In genomic region chr1:121269973-121270372, GRCh38 we compare ENCODE assay signal across 8 cellular contexts.
DNase-seq lines count a peak whose midpoint lies in the region; ATAC-seq and TF ChIP-seq lines count a peak whose summit lies in the region.
"Not testable (repeated sequence)": the region's sequence is repeated elsewhere in the genome, so short reads cannot be mapped to it uniquely, and the experiment has no call there.

No MANE protein-coding gene starts in this region.

- TF ChIP-seq CTCF in DND-41 (IDR thresholded peaks at IDR 0.05; ENCODE audit: borderline replicate concordance, extremely low read depth, low read length, poor library complexity, severe bottlenecking); IMR-90 (conservative IDR thresholded peaks at IDR 0.05; ENCODE audit: low read depth, low read length); chondrocyte (IDR thresholded peaks at IDR 0.05): not testable (repeated sequence)

- H2AK5ac ChIP-seq in IMR-90 (ENCODE audit: low read depth, low read length): not testable (repeated sequence)

- H3K36me3 Mint-ChIP-seq in T-helper 2 cell treated with Interferon-gamma antibody and Interleukin-4, amounts not matched to agents 5 μg/mL and 100 μg/mL, for 36 hours (ENCODE audit: low read depth); activated T-helper 17 cell treated with anti-CD3 and anti-CD28 coated beads, Interleukin-2, amount 50 U/mL, for 72 hours (ENCODE audit: low read depth); chondrocyte (ENCODE audit: low read depth); memory B cell: not testable (repeated sequence)

- intact Hi-C loops in IMR-90 (cut with micrococcal nuclease): not testable (repeated sequence)

- not testable (repeated sequence) for H2BK20ac ChIP-seq in IMR-90 (ENCODE audit: low read depth, low read length)

- H3K4me3 ChIP-seq in DND-41 (ENCODE audit: low read depth in 1 of 2, low read length in 2 of 2); IMR-90 (ENCODE audit: insufficient read depth, low read depth, low read length): not testable (repeated sequence)

- H2BK5ac ChIP-seq in IMR-90 (ENCODE audit: low read depth, low read length, poor library complexity, severe bottlenecking): not testable (repeated sequence)

- H2AK9ac ChIP-seq in IMR-90 (replicated peaks; ENCODE audit: low read depth, low read length, poor library complexity): not testable (repeated sequence)

- not testable (repeated sequence) for H3K27me3 Mint-ChIP-seq in T-helper 2 cell treated with Interferon-gamma antibody and Interleukin-4, amounts not matched to agents 5 μg/mL and 100 μg/mL, for 36 hours (ENCODE audit: low read depth); activated T-helper 17 cell treated with anti-CD3 and anti-CD28 coated beads, Interleukin-2, amount 50 U/mL, for 72 hours; chondrocyte (ENCODE audit: low read depth); memory B cell

- H3K4me1 ChIP-seq in DND-41 (ENCODE audit: insufficient read depth, low read length); IMR-90 (ENCODE audit: control insufficient read depth, insufficient read depth, low read length): not testable (repeated sequence)

- not testable (repeated sequence) for H3K79me2 ChIP-seq in DND-41 (ENCODE audit: insufficient read depth, low read length)

- H3K56ac ChIP-seq in IMR-90 (ENCODE audit: extremely low read depth, insufficient read depth, low read length): not testable (repeated sequence)

- not testable (repeated sequence) for H3K4ac ChIP-seq in IMR-90 (ENCODE audit: low read depth, low read length)

- H2BK15ac ChIP-seq in IMR-90 (ENCODE audit: low read depth, low read length): not testable (repeated sequence)

- not testable (repeated sequence) for H3K4me1 Mint-ChIP-seq in T-helper 2 cell treated with Interferon-gamma antibody and Interleukin-4, amounts not matched to agents 5 μg/mL and 100 μg/mL, for 36 hours (ENCODE audit: low read depth); activated T-helper 17 cell treated with anti-CD3 and anti-CD28 coated beads, Interleukin-2, amount 50 U/mL, for 72 hours; chondrocyte (ENCODE audit: low read depth); memory B cell

- not testable (repeated sequence) for H3K14ac ChIP-seq in IMR-90 (replicated peaks; ENCODE audit: low read depth, low read length)

- peak; percentile 98 for ATAC-seq in DND-41 (ENCODE audit: insufficient read depth, low read depth)
- ATAC-seq in GM21619 (IDR thresholded peaks at IDR 0.05; ENCODE audit: unreplicated experiment): peak; percentile 36
- peak; percentile 48; the same call in 1 of the 2 replicates for ATAC-seq in IMR-90 (ENCODE audit: low read depth)
- ATAC-seq in activated T-helper 17 cell treated with anti-CD3 and anti-CD28 coated beads, Interleukin-2, amount 50 U/mL, for 72 hours (replicated peaks): peak; percentile 75
- peak; percentile 23 for ATAC-seq in memory B cell (ENCODE audit: low read depth)
- peak; percentile 58 for ATAC-seq in stimulated activated naive CD8-positive, alpha-beta T cell treated with anti-CD3 and anti-CD28 coated beads, Interleukin-15, Interleukin-2, amounts not matched to agents 100 U/mL and 50 U/mL, for 24 hours

- H2AFZ ChIP-seq in DND-41 (ENCODE audit: low read depth, low read length); IMR-90 (replicated peaks; ENCODE audit: low read length, poor library complexity): not testable (repeated sequence)

- DNase-seq in DND-41; IMR-90; T-helper 2 cell treated with Interferon-gamma antibody and Interleukin-4, amounts not matched to agents 5 μg/mL and 100 μg/mL, for 36 hours (ENCODE audit: low spot score); chondrocyte (ENCODE audit: low spot score); memory B cell (ENCODE audit: low spot score in 2 of 2); stimulated activated naive CD8-positive, alpha-beta T cell treated with anti-CD3 and anti-CD28 coated beads, Interleukin-15, Interleukin-2, amounts not matched to agents 100 U/mL and 50 U/mL, for 24 hours: not testable (repeated sequence)

- H3K9me3 ChIP-seq in DND-41 (ENCODE audit: insufficient read depth, low read length, severe bottlenecking); IMR-90 (ENCODE audit: control insufficient read depth, insufficient read depth, low read length): not testable (repeated sequence)

- not testable (repeated sequence) for H4K20me1 ChIP-seq in DND-41 (ENCODE audit: insufficient read depth, low read length); IMR-90 (ENCODE audit: insufficient read depth, low read length)

- not testable (repeated sequence) for H3K4me2 ChIP-seq in DND-41 (ENCODE audit: insufficient read depth, low read length); IMR-90 (ENCODE audit: low read depth, low read length)

- not testable (repeated sequence) for TF ChIP-seq POLR2A in IMR-90 (IDR thresholded peaks at IDR 0.05; ENCODE audit: low read depth, low read length)

- H3K9ac ChIP-seq in DND-41 (ENCODE audit: low read depth, low read length); IMR-90 (ENCODE audit: low read depth, low read length): not testable (repeated sequence)

- not testable (repeated sequence) for H3K27ac ChIP-seq in DND-41 (ENCODE audit: low read length); IMR-90 (ENCODE audit: insufficient read depth, low read length)

- H3K36me3 ChIP-seq in DND-41 (ENCODE audit: insufficient read depth, low read length); IMR-90 (ENCODE audit: control insufficient read depth, insufficient read depth, low read length): not testable (repeated sequence)

- H3K4me3 Mint-ChIP-seq in T-helper 2 cell treated with Interferon-gamma antibody and Interleukin-4, amounts not matched to agents 5 μg/mL and 100 μg/mL, for 36 hours: peak overlapping the region; percentile 90
- peak overlapping the region; percentile 79 for H3K4me3 Mint-ChIP-seq in activated T-helper 17 cell treated with anti-CD3 and anti-CD28 coated beads, Interleukin-2, amount 50 U/mL, for 72 hours
- H3K4me3 Mint-ChIP-seq in chondrocyte (ENCODE audit: unreplicated experiment) (peak overlapping the region; percentile 63), memory B cell (peak overlapping the region; percentile 86)

- BruUV-seq in IMR-90 (replicated peaks; lab: Mats Ljungman, UMichigan): not testable (repeated sequence)

- dilution Hi-C loops in IMR-90 (cut with HindIII; ENCODE audit: low sequenced_read_pairs, unreplicated experiment): not testable (repeated sequence)

- not testable (repeated sequence) for H2BK120ac ChIP-seq in IMR-90 (ENCODE audit: low read depth, low read length)

- not testable (repeated sequence) for H3K9me1 ChIP-seq in IMR-90 (ENCODE audit: insufficient read depth, low read length)

- CTCF ChIA-PET in IMR-90 (lab: Yijun Ruan, JAX): not testable (repeated sequence)

- H3K79me1 ChIP-seq in IMR-90 (ENCODE audit: low read depth in 1 of 2, low read length in 2 of 2): not testable (repeated sequence)

- not testable (repeated sequence) for H3K23ac ChIP-seq in IMR-90 (ENCODE audit: low read depth, low read length)

- POLR2A ChIA-PET in IMR-90 (lab: Charles Lee; ENCODE audit: unreplicated experiment): not testable (repeated sequence)

- WGBS in IMR-90 (ENCODE audit: extremely low coverage in 2 of 2, insufficient read length in 1 of 2), 2 experiments: no CpG with 5 or more reads among the region's 3 CpGs

- H3K27ac Mint-ChIP-seq in T-helper 2 cell treated with Interferon-gamma antibody and Interleukin-4, amounts not matched to agents 5 μg/mL and 100 μg/mL, for 36 hours: peak overlapping the region; percentile 92
- H3K27ac Mint-ChIP-seq in activated T-helper 17 cell treated with anti-CD3 and anti-CD28 coated beads, Interleukin-2, amount 50 U/mL, for 72 hours: peak overlapping the region; percentile 78
- peak overlapping the region; percentile 87 for H3K27ac Mint-ChIP-seq in chondrocyte (ENCODE audit: unreplicated experiment)
- peak overlapping the region; percentile 87 for H3K27ac Mint-ChIP-seq in memory B cell

- not testable (repeated sequence) for TF ChIP-seq RAD21 in IMR-90 (IDR thresholded peaks at IDR 0.05; ENCODE audit: low read length)

- H3K9me3 Mint-ChIP-seq in T-helper 2 cell treated with Interferon-gamma antibody and Interleukin-4, amounts not matched to agents 5 μg/mL and 100 μg/mL, for 36 hours; activated T-helper 17 cell treated with anti-CD3 and anti-CD28 coated beads, Interleukin-2, amount 50 U/mL, for 72 hours; chondrocyte (ENCODE audit: low read depth); memory B cell: not testable (repeated sequence)

- in situ Hi-C loops in IMR-90 (cut with MboI; ENCODE audit: low sequenced_read_pairs): not testable (repeated sequence)

- H3K18ac ChIP-seq in IMR-90 (ENCODE audit: low read depth, low read length): not testable (repeated sequence)

- H4K8ac ChIP-seq in IMR-90 (ENCODE audit: low read depth in 2 of 2, low read length in 2 of 2): not testable (repeated sequence)

- H3K27me3 ChIP-seq in DND-41 (ENCODE audit: insufficient read depth, low read length, poor library complexity); IMR-90 (ENCODE audit: control insufficient read depth, insufficient read depth, low read length): not testable (repeated sequence)

- not testable (repeated sequence) for H4K91ac ChIP-seq in IMR-90 (ENCODE audit: insufficient read depth, low read depth, low read length)

- not testable (repeated sequence) for H4K5ac ChIP-seq in IMR-90 (ENCODE audit: low read depth, low read length)

Comparison
In these comparisons a context has a peak if more than half of its experiments do, and no peak if none do; other contexts are left out.
1. ATAC-seq: peak in every context shown above with its lines; median percentile 98 in DND-41; 75 in activated T-helper 17 cell treated with anti-CD3 and anti-CD28 coated beads, Interleukin-2, amount 50 U/mL, for 72 hours; 58 in stimulated activated naive CD8-positive, alpha-beta T cell treated with anti-CD3 and anti-CD28 coated beads, Interleukin-15, Interleukin-2, amounts not matched to agents 100 U/mL and 50 U/mL, for 24 hours; 48 in IMR-90; 36 in GM21619; 23 in memory B cell.